ENCODE assay signal across 8 cellular contexts in genomic region chr13:102845630-102846260, GRCh38. TPM values are rescaled to one million over a fixed set of nuclear protein-coding genes. Genes with fewer than 3 reads are reported as not detected.
DNase-seq lines count a peak whose midpoint lies in the region; ATAC-seq and TF ChIP-seq lines count a peak whose summit lies in the region.

Gene ERCC5, plus strand, starts transcription at chr13:102846032. Its CDS starts 235 bp downstream, at chr13:102846267.

- no peaks in the 10 kb centered on the region for H3K27me3 ChIP-seq in kidney epithelial cell (ENCODE audit: control insufficient read depth, insufficient read depth, low read length)

- TF ChIP-seq CTCF in choroid plexus epithelial cell (conservative IDR thresholded peaks at IDR 0.05; ENCODE audit: low read depth, low read length) (no peak), kidney epithelial cell (IDR thresholded peaks at IDR 0.05; ENCODE audit: insufficient read depth, low read length, poor library complexity, severe bottlenecking) (no peak)

- H3K4me3 Mint-ChIP-seq in activated CD4-positive, alpha-beta T cell treated with anti-CD3 and anti-CD28 coated beads for 36 hours: peak within 1 kb of the TSS; percentile 99

- H3K27ac Mint-ChIP-seq in activated CD4-positive, alpha-beta T cell treated with anti-CD3 and anti-CD28 coated beads for 36 hours: peak within 1 kb of the TSS; percentile 98

- intact Hi-C loops in activated CD4-positive, alpha-beta T cell treated with anti-CD3 and anti-CD28 coated beads for 36 hours (cut with DNase I, micrococcal nuclease): loop anchor here (1.0 to 10.0 kb wide), 8 partner anchors 45 to 451 kb away; partner anchors contain the start of genes TEX30 (in 2 of the 2), TPP2 (in 2 of the 2) and BIVM (in 1 of the 2)

- TF ChIP-seq POLR2A in GM19193 (IDR thresholded peaks at IDR 0.05; ENCODE audit: extremely low read depth, insufficient read depth, insufficient read length): peak; percentile 93

- no peaks in the 10 kb centered on the region for H3K9me3 Mint-ChIP-seq in activated CD4-positive, alpha-beta T cell treated with anti-CD3 and anti-CD28 coated beads for 36 hours (ENCODE audit: low read depth)

- POLR2A ChIA-PET in activated CD4-positive, alpha-beta T cell treated with anti-CD3 and anti-CD28 coated beads for 36 hours (lab: Charles Lee): interaction anchor here (0.6 to 2.0 kb wide), 4 partner anchors 72 to 254 kb away, joined by 3 to 17 read pairs (median 7); partner anchors contain the start of genes TEX30 and TPP2

- DNase-seq in AML-193 (lab: John Stamatoyannopoulos, UW) (peak; percentile 97 to 98), NCI-H524 (lab: John Stamatoyannopoulos, UW) (peak; percentile 86 to 96), choroid plexus epithelial cell (ENCODE audit: low read depth) (peak; percentile 96), kidney epithelial cell (ENCODE audit: low read depth) (peak; percentile 83)
- DNase-seq in activated CD4-positive, alpha-beta T cell treated with anti-CD3 and anti-CD28 coated beads for 36 hours: peak; percentile 97
- DNase-seq in stimulated activated CD4-positive, alpha-beta T cell treated with anti-CD3 and anti-CD28 coated beads, Interleukin-15, amount 100 ng/mL, for 48 hours (ENCODE audit: low read depth in 2 of 2): peak; percentile 91 to 93

- no peaks in the 10 kb centered on the region for H3K36me3 ChIP-seq in kidney epithelial cell (ENCODE audit: control insufficient read depth, insufficient read depth, low read length)

- peak; percentile 85 for ATAC-seq in HG03439 (IDR thresholded peaks at IDR 0.05; ENCODE audit: unreplicated experiment)
- ATAC-seq in activated CD4-positive, alpha-beta T cell treated with anti-CD3 and anti-CD28 coated beads for 36 hours: peak; percentile 87

- CTCF ChIA-PET in activated CD4-positive, alpha-beta T cell treated with anti-CD3 and anti-CD28 coated beads for 36 hours (lab: Charles Lee): interaction anchor here (0.6 to 2.7 kb wide), 11 partner anchors 9 to 1928 kb away, joined by 3 to 16 read pairs (median 4); partner anchors contain the start of gene TEX30

- peaks cover 32% of the 10 kb centered on the region for H3K4me1 Mint-ChIP-seq in activated CD4-positive, alpha-beta T cell treated with anti-CD3 and anti-CD28 coated beads for 36 hours

- H3K4me3 ChIP-seq in choroid plexus epithelial cell (ENCODE audit: low read depth, low read length) (peak within 1 kb of the TSS; percentile 94), kidney epithelial cell (ENCODE audit: low read depth, low read length) (peak within 1 kb of the TSS; percentile 65)

- H3K36me3 Mint-ChIP-seq in activated CD4-positive, alpha-beta T cell treated with anti-CD3 and anti-CD28 coated beads for 36 hours (ENCODE audit: low read depth): peaks cover 6% of the 10 kb centered on the region

- H3K27me3 Mint-ChIP-seq in activated CD4-positive, alpha-beta T cell treated with anti-CD3 and anti-CD28 coated beads for 36 hours: no peaks in the 10 kb centered on the region

RNA-seq across cellular contexts. Expression of gene ERCC5, which starts in this region (rescaled TPM):
- 10 to 100 TPM; 74.8 to 79.1 TPM for total RNA-seq in activated CD4-positive, alpha-beta T cell treated with anti-CD3 and anti-CD28 coated beads for 36 hours
- total RNA-seq in kidney epithelial cell: 30.1 and 39.4 TPM in 2 replicates

Comparison
In these comparisons a context has a peak if more than half of its experiments do, and no peak if none do; other contexts are left out.
1. Peak in every context shown above with its lines: DNase-seq, ATAC-seq and H3K4me3 ChIP-seq.